In the genomic region with DNA sequence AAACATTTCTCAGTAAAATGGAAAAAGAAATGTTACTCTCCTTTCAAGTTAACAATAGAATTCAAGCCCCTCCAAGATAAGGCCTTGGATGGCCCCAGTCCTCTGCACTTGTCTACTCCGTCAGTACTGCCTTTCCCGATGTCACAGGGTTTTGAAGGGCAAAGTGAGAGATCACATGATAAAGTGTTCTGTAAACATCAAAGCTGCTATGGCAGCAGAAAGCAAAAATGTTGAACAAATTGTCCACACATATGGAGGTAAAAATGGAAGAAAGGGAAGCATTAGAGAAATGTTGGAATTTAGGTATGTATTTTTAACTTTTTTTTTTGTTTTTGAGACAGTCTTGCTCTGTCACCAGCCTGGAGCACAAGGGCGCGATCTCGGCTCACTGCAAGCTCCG, we compare ENCODE assay signal across 33 cellular contexts.
"Had no signal": no experiment of that assay in that cellular context is flagged by ENCODE, and none has a peak within 500 bp of the region (broad histone marks: within the 10 kb centered on the region; RNA-seq: fewer than 3 reads in every experiment).

No MANE protein-coding gene starts in this region.

- H3K27ac ChIP-seq: ascending aorta, coronary artery, gastroesophageal sphincter, left lung, lower lobe of right lung, pancreas, right atrium auricular region, testis, uterus, VCaP had no signal

- H3K27ac Mint-ChIP-seq: activated naive CD8-positive, alpha-beta T cell; activated T-helper 17 cell treated with anti-CD3 and anti-CD28 coated beads, Interleukin-2, amount 50 U/mL, for 72 hours; effector memory CD8-positive, alpha-beta T cell; naive thymus-derived CD8-positive, alpha-beta T cell had no signal

- H3K4me2 ChIP-seq: smooth muscle cell had no signal

- H3K36me3 ChIP-seq: uterus had no signal

- H3K4me3 Mint-ChIP-seq: activated naive CD8-positive, alpha-beta T cell; activated T-helper 17 cell treated with anti-CD3 and anti-CD28 coated beads, Interleukin-2, amount 50 U/mL, for 72 hours; brain; effector memory CD8-positive, alpha-beta T cell; immature natural killer cell; naive thymus-derived CD8-positive, alpha-beta T cell; neural crest cell had no signal

- H3K4me1 Mint-ChIP-seq: activated T-helper 17 cell treated with anti-CD3 and anti-CD28 coated beads, Interleukin-2, amount 50 U/mL, for 72 hours; brain; immature natural killer cell; naive thymus-derived CD8-positive, alpha-beta T cell; neural crest cell had no signal

- H3K4me1 ChIP-seq: ascending aorta, gastroesophageal sphincter, left lung, lower lobe of right lung, pancreas, right atrium auricular region, testis, uterus had no signal

- ATAC-seq: activated T-helper 17 cell treated with anti-CD3 and anti-CD28 coated beads, Interleukin-2, amount 50 U/mL, for 72 hours; effector memory CD8-positive, alpha-beta T cell; gastroesophageal sphincter; left lung; lower lobe of right lung; naive thymus-derived CD8-positive, alpha-beta T cell; pancreas had no signal

- H3K27me3 Mint-ChIP-seq: activated naive CD8-positive, alpha-beta T cell; activated T-helper 17 cell treated with anti-CD3 and anti-CD28 coated beads, Interleukin-2, amount 50 U/mL, for 72 hours; brain; effector memory CD8-positive, alpha-beta T cell; naive thymus-derived CD8-positive, alpha-beta T cell had no signal

- DNase-seq: activated CD4-positive, alpha-beta T cell treated with anti-CD3 and anti-CD28 coated beads for 4 hours; activated CD4-positive, alpha-beta T cell treated with anti-CD3 and anti-CD28 coated beads, Interleukin-2, amount 50 U/mL, for 4 hours; activated CD8-positive, alpha-beta memory T cell treated with anti-CD3 and anti-CD28 coated beads, Interleukin-2, amount 50 U/mL, for 4 hours; activated T-cell treated with anti-CD3 and anti-CD28 coated beads, Interleukin-2, amount 50 U/mL, for 1 hour; dorsolateral prefrontal cortex; effector memory CD8-positive, alpha-beta T cell; erythroblast; hippocampal formation; immature natural killer cell; kidney glomerular epithelial cell; left lung; lower lobe of right lung; mesenchymal stem cell; naive thymus-derived CD8-positive, alpha-beta T cell; nucleus accumbens; pancreas; stimulated activated CD4-positive, alpha-beta T cell treated with anti-CD3 and anti-CD28 coated beads, Interleukin-1b, Interleukin-23, amount 100 ng/mL, for 48 hours; stimulated activated CD4-positive, alpha-beta T cell treated with anti-CD3 and anti-CD28 coated beads, Interleukin-4, amount 100 ng/mL, for 4 hours; stimulated activated CD8-positive, alpha-beta memory T cell treated with anti-CD3 and anti-CD28 coated beads, Interleukin-4, amount 100 ng/mL, for 48 hours; stimulated activated naive CD4-positive, alpha-beta T cell; T-helper 9 cell; testis; uterus had no signal

- H3K4me3 ChIP-seq: ascending aorta, coronary artery, dorsolateral prefrontal cortex, gastroesophageal sphincter, left lung, lower lobe of right lung, pancreas, right atrium auricular region, smooth muscle cell, testis, uterus had no signal

- H3K9me3 Mint-ChIP-seq: activated T-helper 17 cell treated with anti-CD3 and anti-CD28 coated beads, Interleukin-2, amount 50 U/mL, for 72 hours; brain; effector memory CD8-positive, alpha-beta T cell; immature natural killer cell; naive thymus-derived CD8-positive, alpha-beta T cell; neural crest cell had no signal

- H3K27me3 ChIP-seq: ascending aorta, dorsolateral prefrontal cortex, gastroesophageal sphincter, left lung, pancreas, right atrium auricular region, testis, uterus had no signal
